ENCODE assay signal across 23 cellular contexts in the genomic region with DNA sequence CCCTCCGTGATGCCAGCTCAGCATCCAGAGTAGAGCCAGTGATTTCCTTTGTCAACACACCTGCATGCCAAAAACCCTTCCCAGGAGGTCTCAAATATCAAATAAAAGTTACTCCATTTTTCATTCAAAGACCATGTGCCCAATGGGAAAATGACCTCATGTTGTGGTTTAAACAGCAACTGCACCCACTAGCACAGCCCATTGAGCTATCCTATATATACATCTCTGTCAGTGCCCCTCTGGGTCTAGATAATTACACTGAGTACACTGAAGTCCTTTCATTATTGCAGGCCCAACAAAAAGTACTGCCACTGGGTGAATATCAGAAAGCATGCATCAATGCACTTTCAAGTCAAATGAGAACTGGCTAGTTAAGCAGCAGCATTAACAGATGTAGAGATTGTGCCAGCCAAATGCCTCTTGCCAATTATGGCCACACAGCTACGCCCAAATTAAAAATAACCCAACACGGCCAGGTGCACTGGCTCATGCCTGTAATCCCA.
DNase-seq lines count a peak whose midpoint lies in the region; ATAC-seq and TF ChIP-seq lines count a peak whose summit lies in the region.
"Had no signal": no experiment of that assay in that cellular context is flagged by ENCODE, and none has a peak within 500 bp of the region (broad histone marks: within the 10 kb centered on the region; RNA-seq: fewer than 3 reads in every experiment).

No MANE protein-coding gene starts in this region.

- H3K27me3 ChIP-seq in HAP-1 (ENCODE audit: low read depth), result no peaks in the 10 kb centered on the region
- H3K27me3 ChIP-seq: heart left ventricle, spleen had no signal

- no peak for ATAC-seq in stimulated activated memory B cell treated with anti-CD40 and anti-IgM and Interleukin-4, amounts not matched to agents 10 μg/mL and 1 μg/mL and 100 μg/mL, for 72 hours
- ATAC-seq: GM23338, heart left ventricle, WTC11 had no signal

- peaks cover 52% of the 10 kb centered on the region for H3K4me1 Mint-ChIP-seq in stimulated activated memory B cell treated with anti-CD40 and anti-IgM and Interleukin-4, amounts not matched to agents 10 μg/mL and 1 μg/mL and 100 μg/mL, for 72 hours

- POLR2A ChIA-PET in HEK293 (lab: Yijun Ruan, JAX), result no interaction called here

- DNase-seq in NCI-H446 treated with DMSO at 0.1 percent for 48 hours (lab: John Stamatoyannopoulos, UW), result peak; percentile 52
- DNase-seq in germinal center (ENCODE audit: low spot score), result peak; percentile 49
- DNase-seq in substantia nigra (lab: John Stamatoyannopoulos, UW), result no peak
- no peak for DNase-seq in pons (ENCODE audit: low spot score)
- no peak for DNase-seq in HAP-1 (ENCODE audit: low spot score in 2 of 2)
- DNase-seq: activated CD4-positive, alpha-beta T cell treated with anti-CD3 and anti-CD28 coated beads, Interleukin-2, amount 50 U/mL, for 4 hours; CD4-positive, CD25-positive, alpha-beta regulatory T cell; cerebellar nuclear complex; heart left ventricle; mammary epithelial cell; NCI-H774; OCI-M1; SHP77; spleen; stimulated activated CD4-positive, alpha-beta T cell treated with anti-CD3 and anti-CD28 coated beads, Interleukin-4, amount 100 ng/mL, for 1 hour; stimulated activated naive CD4-positive, alpha-beta T cell; SW 1271 had no signal

- H3K4me1 ChIP-seq in HEK293 (ENCODE audit: control insufficient read depth, insufficient read depth, low read length), result peaks cover 7% of the 10 kb centered on the region; the same call in 1 of the 2 replicates
- H3K4me1 ChIP-seq in HAP-1, result peaks cover 25% of the 10 kb centered on the region

- H3K36me3 ChIP-seq in HEK293 (ENCODE audit: control insufficient read depth in 2 of 2, insufficient read depth in 1 of 2, low read length in 2 of 2) (no peaks in the 10 kb centered on the region), HAP-1 (replicated peaks) (no peaks in the 10 kb centered on the region)

- H3K9me3 ChIP-seq in HEK293 (ENCODE audit: control insufficient read depth, insufficient read depth, low read depth, low read length) (no peaks in the 10 kb centered on the region), HAP-1 (no peaks in the 10 kb centered on the region)
- H3K9me3 ChIP-seq: heart left ventricle, spleen had no signal

- CTCF ChIA-PET in HEK293 (lab: Yijun Ruan, JAX), result no interaction called here

- H3K36me3 Mint-ChIP-seq in stimulated activated memory B cell treated with anti-CD40 and anti-IgM and Interleukin-4, amounts not matched to agents 10 μg/mL and 1 μg/mL and 100 μg/mL, for 72 hours, result no peaks in the 10 kb centered on the region
- H3K36me3 Mint-ChIP-seq: activated naive CD8-positive, alpha-beta T cell; WTC11 had no signal

- H3K4me3 Mint-ChIP-seq in stimulated activated memory B cell treated with anti-CD40 and anti-IgM and Interleukin-4, amounts not matched to agents 10 μg/mL and 1 μg/mL and 100 μg/mL, for 72 hours, result no peak overlapping the region
- H3K4me3 Mint-ChIP-seq: activated naive CD8-positive, alpha-beta T cell; CD4-positive, CD25-positive, alpha-beta regulatory T cell; GM23338; WTC11 had no signal

- H3K27ac ChIP-seq in HEK293 (ENCODE audit: extremely low read depth, low read depth, low read length) (no peak overlapping the region), substantia nigra (ENCODE audit: low read depth, low read length, poor library complexity, severe bottlenecking) (no peak overlapping the region)

- H3K27me3 Mint-ChIP-seq in stimulated activated memory B cell treated with anti-CD40 and anti-IgM and Interleukin-4, amounts not matched to agents 10 μg/mL and 1 μg/mL and 100 μg/mL, for 72 hours, result no peaks in the 10 kb centered on the region
- H3K27me3 Mint-ChIP-seq: activated naive CD8-positive, alpha-beta T cell; CD4-positive, CD25-positive, alpha-beta regulatory T cell had no signal

- no peaks in the 10 kb centered on the region for H3K9me3 Mint-ChIP-seq in stimulated activated memory B cell treated with anti-CD40 and anti-IgM and Interleukin-4, amounts not matched to agents 10 μg/mL and 1 μg/mL and 100 μg/mL, for 72 hours
- H3K9me3 Mint-ChIP-seq: activated T-helper 2 cell treated with anti-CD3 and anti-CD28 coated beads, Interferon-gamma antibody, Interleukin-2, Interleukin-4, amounts not matched to agents 10 μg/mL and 5 μg/mL and 100 μg/mL, durations not matched to agents 14 hours and 24 hours and 36 hours; CD4-positive, CD25-positive, alpha-beta regulatory T cell; GM23338; WTC11 had no signal

- in situ Hi-C loops in HAP-1 (cut with MboI; ENCODE audit: low sequenced_read_pairs), result no loop called here

- TF ChIP-seq CTCF in HEK293 (tag by site-specific recombination; IDR thresholded peaks at IDR 0.05), result no peak

- H3K4me3 ChIP-seq in HEK293 (ENCODE audit: low read depth, low read length), result no peak overlapping the region
- H3K4me3 ChIP-seq in HAP-1, result no peak overlapping the region
- H3K4me3 ChIP-seq: GM23338, heart left ventricle, spleen had no signal

- peak overlapping the region; percentile 37 for H3K27ac Mint-ChIP-seq in stimulated activated memory B cell treated with anti-CD40 and anti-IgM and Interleukin-4, amounts not matched to agents 10 μg/mL and 1 μg/mL and 100 μg/mL, for 72 hours
- H3K27ac Mint-ChIP-seq: activated naive CD8-positive, alpha-beta T cell; activated T-helper 2 cell treated with anti-CD3 and anti-CD28 coated beads, Interferon-gamma antibody, Interleukin-2, Interleukin-4, amounts not matched to agents 10 μg/mL and 5 μg/mL and 100 μg/mL, durations not matched to agents 14 hours and 24 hours and 36 hours; GM23338; WTC11 had no signal

TF ChIP-seq in HEK293, 187 proteins besides CTCF, POLR2A, EP300 and RAD21:
- no peak for TF ChIP-seq ZNF366 (tag by site-specific recombination; conservative IDR thresholded peaks at IDR 0.05)
- no peak for TF ChIP-seq SETDB1 (IDR thresholded peaks at IDR 0.05; ENCODE audit: insufficient read length, low read length)
- TF ChIP-seq GLIS1 (tag by site-specific recombination; IDR thresholded peaks at IDR 0.05), result 0 out of 2 replicates have a peak, but pooled peaks have one; percentile 8

Comparison
In these comparisons a context has a peak if more than half of its experiments do, and no peak if none do; other contexts are left out.
1. DNase-seq: peak in NCI-H446 treated with DMSO at 0.1 percent for 48 hours (single experiment) and germinal center (single experiment); none in substantia nigra (0 of 49), pons (single experiment) and HAP-1 (0 of 2).